In the genomic region with DNA sequence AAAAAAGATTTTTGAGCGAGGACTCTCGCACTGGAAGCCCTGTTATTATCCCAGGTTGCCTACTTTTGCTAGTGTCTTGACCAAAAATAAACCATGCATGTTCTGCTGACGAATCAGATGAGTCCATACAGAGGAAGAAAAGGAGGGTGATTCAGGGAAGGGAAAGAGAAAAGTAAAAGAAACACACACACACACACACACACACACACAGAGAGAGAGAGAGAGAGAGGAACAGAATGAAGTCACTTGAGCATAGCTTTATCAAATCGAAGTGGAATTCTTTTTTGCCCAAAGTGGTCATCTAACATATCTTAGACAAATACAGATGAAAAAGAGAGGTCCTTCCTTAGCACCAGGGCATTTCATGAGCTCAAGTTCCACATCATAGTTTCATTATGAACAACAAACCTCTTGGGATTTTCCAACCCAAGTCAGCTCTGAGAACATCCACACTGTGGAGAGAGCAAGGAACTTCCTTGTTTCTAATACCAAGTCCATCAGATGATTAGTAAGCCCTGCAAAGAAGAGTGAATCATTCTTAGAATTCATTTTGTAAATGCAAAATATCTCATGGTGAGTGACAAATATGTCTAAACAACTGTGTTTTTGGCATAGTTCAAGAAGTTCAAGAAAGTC, we compare ENCODE assay signal across 11 cellular contexts. TPM values are rescaled to one million over a fixed set of nuclear protein-coding genes. Genes with fewer than 3 reads are reported as not detected.
DNase-seq lines count a peak whose midpoint lies in the region; ATAC-seq and TF ChIP-seq lines count a peak whose summit lies in the region.
"Had no signal": no experiment of that assay in that cellular context is flagged by ENCODE, and none has a peak within 500 bp of the region (broad histone marks: within the 10 kb centered on the region; RNA-seq: fewer than 3 reads in every experiment).

No MANE protein-coding gene starts in this region.

- no peaks in the 10 kb centered on the region for H3K36me3 Mint-ChIP-seq in HFFc6 (ENCODE audit: low read depth)

- no peak for TF ChIP-seq CTCF in HFFc6 (IDR thresholded peaks at IDR 0.05)

- no peak overlapping the region for H3K27ac ChIP-seq in trophoblast cell (ENCODE audit: low read depth, low read length)
- H3K27ac ChIP-seq: SJSA1, transverse colon had no signal

- peaks cover 13% of the 10 kb centered on the region for H3K4me1 Mint-ChIP-seq in HFFc6 (ENCODE audit: low read depth)

- no peak overlapping the region for H3K4ac ChIP-seq in trophoblast cell (ENCODE audit: low read depth, low read length)

- no peaks in the 10 kb centered on the region for H3K9me3 Mint-ChIP-seq in HFFc6

- peak; percentile 77 for ATAC-seq in GM18511 (IDR thresholded peaks at IDR 0.05; ENCODE audit: unreplicated experiment)

- H2BK5ac ChIP-seq in trophoblast cell (ENCODE audit: low read depth, low read length, poor library complexity), result no peak overlapping the region

- no peaks in the 10 kb centered on the region for H3K79me1 ChIP-seq in trophoblast cell (ENCODE audit: low read length)

- WGBS in trophoblast cell (ENCODE audit: extremely low coverage, insufficient coverage, insufficient read length), result no CpG with 5 or more reads among the region's 4 CpGs

- H3K9me3 ChIP-seq in trophoblast cell (ENCODE audit: insufficient read depth, low read depth, low read length), result no peaks in the 10 kb centered on the region
- H3K9me3 ChIP-seq: SJSA1, transverse colon had no signal

- no peak overlapping the region for H4K91ac ChIP-seq in trophoblast cell (ENCODE audit: low read depth, low read length)

- no peak overlapping the region for H2AFZ ChIP-seq in trophoblast cell (ENCODE audit: insufficient read depth, low read length, poor library complexity)

- H2BK12ac ChIP-seq in trophoblast cell (ENCODE audit: low read length), result no peak overlapping the region

- peaks cover 2% of the 10 kb centered on the region in 2 experiments for H3K4me1 ChIP-seq in trophoblast cell (ENCODE audit: control insufficient read depth in 1 of 2, insufficient read depth in 2 of 2, low read length in 2 of 2)
- H3K4me1 ChIP-seq: SJSA1, transverse colon had no signal

- peak; percentile 51 for DNase-seq in HFFc6
- DNase-seq in NCI-H226, result peak; percentile 54
- DNase-seq in trophoblast cell, result peak; percentile 13 to 43
- DNase-seq in NCI-H446 treated with DMSO at 0.1 percent for 48 hours (lab: John Stamatoyannopoulos, UW), result no peak
- no peak for DNase-seq in NCI-H1048 (lab: John Stamatoyannopoulos, UW)
- no peak for DNase-seq in NCI-H2227 treated with DMSO at 0.1 percent for 48 hours (lab: John Stamatoyannopoulos, UW)
- DNase-seq in D341Med (ENCODE audit: low spot score), result no peak
- DNase-seq: GOT3, transverse colon had no signal

- no peak overlapping the region for H3K18ac ChIP-seq in trophoblast cell (ENCODE audit: low read length)

- H3K36me3 ChIP-seq in trophoblast cell (ENCODE audit: control insufficient read depth in 1 of 2, insufficient read depth in 2 of 2, low read length in 2 of 2), result no peaks in the 10 kb centered on the region
- H3K36me3 ChIP-seq: SJSA1, transverse colon had no signal

- H3K14ac ChIP-seq in trophoblast cell (ENCODE audit: low read length), result no peak overlapping the region

- H3K4me3 Mint-ChIP-seq in HFFc6, result peak overlapping the region; percentile 3; the same call in 1 of the 2 replicates

- H3K9ac ChIP-seq in trophoblast cell (ENCODE audit: low read length), result no peak overlapping the region

- H3K27me3 Mint-ChIP-seq in HFFc6 (ENCODE audit: insufficient read depth), result no peaks in the 10 kb centered on the region

- no peak overlapping the region for H2BK120ac ChIP-seq in trophoblast cell (ENCODE audit: insufficient read depth, low read length, poor library complexity)

- no peak overlapping the region for H3K4me2 ChIP-seq in trophoblast cell (ENCODE audit: low read length)

- H2AK5ac ChIP-seq in trophoblast cell (ENCODE audit: low read length), result no peak overlapping the region

- no peak overlapping the region for H4K8ac ChIP-seq in trophoblast cell (ENCODE audit: low read depth, low read length)

- H3K79me2 ChIP-seq in trophoblast cell (ENCODE audit: control insufficient read depth, insufficient read depth, low read length, poor library complexity), result no peaks in the 10 kb centered on the region

- no peaks in the 10 kb centered on the region for H3K27me3 ChIP-seq in trophoblast cell (ENCODE audit: insufficient read depth, low read length)
- H3K27me3 ChIP-seq: SJSA1, transverse colon had no signal

- no peak overlapping the region for H4K12ac ChIP-seq in trophoblast cell (ENCODE audit: low read depth, low read length)

- H3K23ac ChIP-seq in trophoblast cell (ENCODE audit: low read length), result no peak overlapping the region

- H3K4me3 ChIP-seq in trophoblast cell (ENCODE audit: low read depth, low read length), result no peak overlapping the region
- H3K4me3 ChIP-seq: SJSA1, transverse colon had no signal

- peak overlapping the region; percentile 51 for H3K27ac Mint-ChIP-seq in HFFc6

RNA-seq across cellular contexts. Expression of a gene that starts 7.7 kb away (rescaled TPM):
- total RNA-seq in HFFc6 (2021; fragmentation: NEBNext Ultra II Directional; extraction: Animal tissue kit (Norgen Biotek cat#: 25700)), result 1 to 10 TPM in 1 of 6 experiments, under 1 TPM in 5; 0.20 to 1.2 (median 0.31) TPM
- polyA plus RNA-seq in trophoblast cell (2013), result 0.26 and 0.33 TPM in 2 replicates

RNA-seq across cellular contexts. Expression of a gene that starts 39.1 kb away (rescaled TPM):
- 100 to 1,000 TPM in 1 of 6 experiments, 10 to 100 TPM in 5; 35.4 to 112 (median 42.1) TPM for total RNA-seq in HFFc6 (2021; fragmentation: NEBNext Ultra II Directional; extraction: Animal tissue kit (Norgen Biotek cat#: 25700))
- not detected in 2 replicates for polyA plus RNA-seq in trophoblast cell (2013)

Comparison
In these comparisons a context has a peak if more than half of its experiments do, and no peak if none do; other contexts are left out.
1. DNase-seq: peak in HFFc6 (single experiment), NCI-H226 (single experiment) and trophoblast cell (2 of 2); none in NCI-H446 treated with DMSO at 0.1 percent for 48 hours (single experiment), NCI-H1048 (single experiment), NCI-H2227 treated with DMSO at 0.1 percent for 48 hours (single experiment) and D341Med (single experiment).